ENCODE assay signal across 7 cellular contexts in genomic region chr17:41734949-41735313, GRCh38. TPM values are rescaled to one million over a fixed set of nuclear protein-coding genes. Genes with fewer than 3 reads are reported as not detected.
DNase-seq lines count a peak whose midpoint lies in the region; ATAC-seq, FAIRE-seq and TF ChIP-seq lines count a peak whose summit lies in the region.

No MANE protein-coding gene starts in this region.

- no peak for TF ChIP-seq CTCF in ascending aorta (IDR thresholded peaks at IDR 0.05)

- intact Hi-C loops in ascending aorta (cut with DNase I) = loop anchor here (10.0 kb wide), 1 partner anchor 140 kb away; no protein-coding TSS in a partner anchor

- H3K4me1 ChIP-seq in ascending aorta (peaks cover 6 to 16% of the 10 kb centered on the region in 2 donors), iPS-20b (ENCODE audit: insufficient read depth, low read length) (peaks cover 7% of the 10 kb centered on the region)

- H3K27ac ChIP-seq in ascending aorta = no peak overlapping the region
- no peak overlapping the region for H3K27ac ChIP-seq in iPS-20b (ENCODE audit: low read length)

- DNase-seq in HTR-8/SVneo (ENCODE audit: insufficient read length, low spot score) (no peak), ascending aorta (ENCODE audit: low spot score in 2 of 2) (no peak), dermis blood vessel endothelial cell (no peak)
- DNase-seq in activated CD8-positive, alpha-beta memory T cell treated with anti-CD3 and anti-CD28 coated beads, Interleukin-2, amount 50 U/mL, for 48 hours = no peak

- no peaks in the 10 kb centered on the region for H3K36me3 Mint-ChIP-seq in stimulated activated memory B cell treated with anti-CD40 and anti-IgM and Interleukin-4, amounts not matched to agents 10 μg/mL and 1 μg/mL and 100 μg/mL, for 72 hours

- H3K4me1 Mint-ChIP-seq in stimulated activated memory B cell treated with anti-CD40 and anti-IgM and Interleukin-4, amounts not matched to agents 10 μg/mL and 1 μg/mL and 100 μg/mL, for 72 hours = peaks cover 21% of the 10 kb centered on the region

- no peak for ATAC-seq in stimulated activated memory B cell treated with anti-CD40 and anti-IgM and Interleukin-4, amounts not matched to agents 10 μg/mL and 1 μg/mL and 100 μg/mL, for 72 hours
- no peak for ATAC-seq in GM18861 (IDR thresholded peaks at IDR 0.05; ENCODE audit: unreplicated experiment)

- H3K27me3 ChIP-seq in ascending aorta = peaks cover 16% of the 10 kb centered on the region
- peaks cover 80% of the 10 kb centered on the region for H3K27me3 ChIP-seq in iPS-20b (ENCODE audit: insufficient read depth, low read length)

- H3K27me3 Mint-ChIP-seq in stimulated activated memory B cell treated with anti-CD40 and anti-IgM and Interleukin-4, amounts not matched to agents 10 μg/mL and 1 μg/mL and 100 μg/mL, for 72 hours = peaks cover 74% of the 10 kb centered on the region

- H3K4me3 ChIP-seq in ascending aorta = peak overlapping the region; percentile 52 to 57
- peak overlapping the region; percentile 78 for H3K4me3 ChIP-seq in iPS-20b (ENCODE audit: low read length)

- peak overlapping the region; percentile 39 for H3K4me3 Mint-ChIP-seq in stimulated activated memory B cell treated with anti-CD40 and anti-IgM and Interleukin-4, amounts not matched to agents 10 μg/mL and 1 μg/mL and 100 μg/mL, for 72 hours

- no peaks in the 10 kb centered on the region for H3K9me3 ChIP-seq in ascending aorta
- H3K9me3 ChIP-seq in iPS-20b (ENCODE audit: insufficient read depth, low read depth, low read length) = no peaks in the 10 kb centered on the region

- H3K9ac ChIP-seq in iPS-20b (ENCODE audit: low read depth, low read length) = peak overlapping the region; percentile 86; the same call in 1 of the 2 replicates

- H3K27ac Mint-ChIP-seq in stimulated activated memory B cell treated with anti-CD40 and anti-IgM and Interleukin-4, amounts not matched to agents 10 μg/mL and 1 μg/mL and 100 μg/mL, for 72 hours = no peak overlapping the region

- no peaks in the 10 kb centered on the region for H3K9me3 Mint-ChIP-seq in stimulated activated memory B cell treated with anti-CD40 and anti-IgM and Interleukin-4, amounts not matched to agents 10 μg/mL and 1 μg/mL and 100 μg/mL, for 72 hours

- FAIRE-seq in HTR-8/SVneo (lab: Jason Lieb, UNC) = peak; percentile 59

- no peaks in the 10 kb centered on the region for H3K36me3 ChIP-seq in ascending aorta
- H3K36me3 ChIP-seq in iPS-20b (ENCODE audit: insufficient read depth, low read depth, low read length) = no peaks in the 10 kb centered on the region

RNA-seq across cellular contexts. Expression of gene HAP1, which starts 0.5 kb away (rescaled TPM):
- total RNA-seq in ascending aorta (not detected), dermis blood vessel endothelial cell (0.23 and 0.68 TPM in 2 replicates)

RNA-seq across cellular contexts. Expression of gene GAST, which starts 22.8 kb away (rescaled TPM):
- total RNA-seq in ascending aorta = not detected
- not detected in 2 replicates for total RNA-seq in dermis blood vessel endothelial cell

RNA-seq across cellular contexts. Expression of gene EIF1, which starts 46.2 kb away (rescaled TPM):
- total RNA-seq in ascending aorta (102 TPM), dermis blood vessel endothelial cell (93.3 and 128 TPM in 2 replicates)

RNA-seq across cellular contexts. Expression of gene JUP, which starts 51.6 kb away (rescaled TPM):
- 47.9 TPM for total RNA-seq in ascending aorta
- 416 and 862 TPM in 2 replicates for total RNA-seq in dermis blood vessel endothelial cell
